In the genomic region with DNA sequence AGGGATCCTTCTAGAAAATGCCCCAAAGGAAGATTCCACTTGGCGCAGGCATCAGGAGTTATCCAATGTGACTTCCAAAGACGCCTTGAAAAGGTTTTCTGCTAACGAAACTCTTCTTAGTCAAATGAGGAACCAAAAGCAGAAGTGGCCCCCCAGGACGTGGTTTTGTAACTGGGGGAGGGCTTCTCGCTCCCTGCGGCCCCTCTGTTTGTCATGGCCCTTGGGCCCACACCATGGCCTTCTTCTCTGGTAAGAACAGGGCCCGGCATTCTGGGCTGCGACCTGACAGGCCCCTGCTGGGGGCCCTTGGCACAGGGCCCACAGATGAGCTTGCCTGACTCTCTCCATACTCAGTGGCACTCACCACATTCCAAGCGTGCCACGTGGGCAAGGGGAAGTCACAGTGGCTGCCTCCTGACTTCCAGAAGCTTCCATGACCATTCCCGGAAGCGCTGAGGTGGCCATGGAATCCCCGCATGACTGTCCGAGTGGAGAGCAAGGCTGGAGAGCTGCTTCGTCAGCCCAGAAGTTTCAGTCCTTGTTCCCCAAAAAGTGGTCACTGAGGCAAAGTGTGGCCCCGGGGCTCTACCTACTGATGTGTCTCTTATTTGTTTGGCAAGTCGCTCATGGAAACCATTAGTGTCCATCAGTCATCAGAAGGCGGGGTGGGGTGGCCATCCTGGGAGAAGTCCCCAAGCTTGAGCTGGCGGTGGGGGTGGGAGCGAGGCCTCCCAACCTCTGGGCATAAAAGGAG, we compare ENCODE assay signal across 1 cellular context.
A peak's percentile ranks its signal among the peaks of the same experiment; 100 is the strongest.
TF ChIP-seq lines count a peak whose summit lies in the region.

No MANE protein-coding gene starts in this region.

TF ChIP-seq in GM12878, 131 proteins besides CTCF, POLR2A, EP300 and RAD21 (continues in another document):
- peak; percentile 80 for TF ChIP-seq SP1 (IDR thresholded peaks at IDR 0.05; ENCODE audit: low read depth, low read length)
- TF ChIP-seq, protein P1, sequence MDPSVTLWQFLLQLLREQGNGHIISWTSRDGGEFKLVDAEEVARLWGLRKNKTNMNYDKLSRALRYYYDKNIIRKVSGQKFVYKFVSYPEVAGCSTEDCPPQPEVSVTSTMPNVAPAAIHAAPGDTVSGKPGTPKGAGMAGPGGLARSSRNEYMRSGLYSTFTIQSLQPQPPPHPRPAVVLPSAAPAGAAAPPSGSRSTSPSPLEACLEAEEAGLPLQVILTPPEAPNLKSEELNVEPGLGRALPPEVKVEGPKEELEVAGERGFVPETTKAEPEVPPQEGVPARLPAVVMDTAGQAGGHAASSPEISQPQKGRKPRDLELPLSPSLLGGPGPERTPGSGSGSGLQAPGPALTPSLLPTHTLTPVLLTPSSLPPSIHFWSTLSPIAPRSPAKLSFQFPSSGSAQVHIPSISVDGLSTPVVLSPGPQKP (IDR thresholded peaks at IDR 0.05; ENCODE audit: low read depth, low read length), result no peak
- peak; percentile 86 for TF ChIP-seq ZBED1 (IDR thresholded peaks at IDR 0.05; ENCODE audit: borderline replicate concordance)
- TF ChIP-seq, protein P2, sequence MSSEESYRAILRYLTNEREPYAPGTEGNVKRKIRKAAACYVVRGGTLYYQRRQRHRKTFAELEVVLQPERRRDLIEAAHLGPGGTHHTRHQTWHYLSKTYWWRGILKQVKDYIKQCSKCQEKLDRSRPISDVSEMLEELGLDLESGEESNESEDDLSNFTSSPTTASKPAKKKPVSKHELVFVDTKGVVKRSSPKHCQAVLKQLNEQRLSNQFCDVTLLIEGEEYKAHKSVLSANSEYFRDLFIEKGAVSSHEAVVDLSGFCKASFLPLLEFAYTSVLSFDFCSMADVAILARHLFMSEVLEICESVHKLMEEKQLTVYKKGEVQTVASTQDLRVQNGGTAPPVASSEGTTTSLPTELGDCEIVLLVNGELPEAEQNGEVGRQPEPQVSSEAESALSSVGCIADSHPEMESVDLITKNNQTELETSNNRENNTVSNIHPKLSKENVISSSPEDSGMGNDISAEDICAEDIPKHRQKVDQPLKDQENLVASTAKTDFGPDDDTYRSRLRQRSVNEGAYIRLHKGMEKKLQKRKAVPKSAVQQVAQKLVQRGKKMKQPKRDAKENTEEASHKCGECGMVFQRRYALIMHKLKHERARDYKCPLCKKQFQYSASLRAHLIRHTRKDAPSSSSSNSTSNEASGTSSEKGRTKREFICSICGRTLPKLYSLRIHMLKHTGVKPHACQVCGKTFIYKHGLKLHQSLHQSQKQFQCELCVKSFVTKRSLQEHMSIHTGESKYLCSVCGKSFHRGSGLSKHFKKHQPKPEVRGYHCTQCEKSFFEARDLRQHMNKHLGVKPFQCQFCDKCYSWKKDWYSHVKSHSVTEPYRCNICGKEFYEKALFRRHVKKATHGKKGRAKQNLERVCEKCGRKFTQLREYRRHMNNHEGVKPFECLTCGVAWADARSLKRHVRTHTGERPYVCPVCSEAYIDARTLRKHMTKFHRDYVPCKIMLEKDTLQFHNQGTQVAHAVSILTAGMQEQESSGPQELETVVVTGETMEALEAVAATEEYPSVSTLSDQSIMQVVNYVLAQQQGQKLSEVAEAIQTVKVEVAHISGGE (CRISPR knock-in tag; IDR thresholded peaks at IDR 0.05), result no peak
- TF ChIP-seq POLR2AphosphoS5 (IDR thresholded peaks at IDR 0.05; ENCODE audit: low read length), result peak; percentile 56; the same call in 1 of the 2 replicates
- TF ChIP-seq NR2C1 (IDR thresholded peaks at IDR 0.05), result peak; percentile 15; the same call in 1 of the 2 replicates
- TF ChIP-seq MYB (IDR thresholded peaks at IDR 0.05; ENCODE audit: borderline replicate concordance, low read depth, low read length), result no peak
- no peak for TF ChIP-seq NFYA (IDR thresholded peaks at IDR 0.05; ENCODE audit: borderline replicate concordance, low read depth, low read length)
- TF ChIP-seq CEBPB (IDR thresholded peaks at IDR 0.05; ENCODE audit: borderline replicate concordance in 1 of 2, low read depth in 2 of 2, low read length in 2 of 2), result no peak
- peak; percentile 23; the same call in 1 of the 2 replicates for TF ChIP-seq ZNF24 (IDR thresholded peaks at IDR 0.05)
- no peak for TF ChIP-seq GABPA (IDR thresholded peaks at IDR 0.05; ENCODE audit: low read depth)
- TF ChIP-seq FOXM1 (IDR thresholded peaks at IDR 0.05; ENCODE audit: low read depth, low read length), result peak; percentile 92
- TF ChIP-seq NFXL1 (IDR thresholded peaks at IDR 0.05; ENCODE audit: borderline replicate concordance), result no peak
- TF ChIP-seq CHD4 (IDR thresholded peaks at IDR 0.05), result no peak; the same call in 1 of the 2 replicates
- TF ChIP-seq, protein P3, sequence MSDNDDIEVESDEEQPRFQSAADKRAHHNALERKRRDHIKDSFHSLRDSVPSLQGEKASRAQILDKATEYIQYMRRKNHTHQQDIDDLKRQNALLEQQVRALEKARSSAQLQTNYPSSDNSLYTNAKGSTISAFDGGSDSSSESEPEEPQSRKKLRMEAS (IDR thresholded peaks at IDR 0.05; ENCODE audit: low read depth, low read length), result peak; percentile 55
- TF ChIP-seq TARDBP (IDR thresholded peaks at IDR 0.05; ENCODE audit: borderline replicate concordance), result no peak; the same call in 1 of the 2 replicates
- no peak for TF ChIP-seq CBX3 (IDR thresholded peaks at IDR 0.05; ENCODE audit: borderline replicate concordance, low read depth)
- TF ChIP-seq, protein P4, sequence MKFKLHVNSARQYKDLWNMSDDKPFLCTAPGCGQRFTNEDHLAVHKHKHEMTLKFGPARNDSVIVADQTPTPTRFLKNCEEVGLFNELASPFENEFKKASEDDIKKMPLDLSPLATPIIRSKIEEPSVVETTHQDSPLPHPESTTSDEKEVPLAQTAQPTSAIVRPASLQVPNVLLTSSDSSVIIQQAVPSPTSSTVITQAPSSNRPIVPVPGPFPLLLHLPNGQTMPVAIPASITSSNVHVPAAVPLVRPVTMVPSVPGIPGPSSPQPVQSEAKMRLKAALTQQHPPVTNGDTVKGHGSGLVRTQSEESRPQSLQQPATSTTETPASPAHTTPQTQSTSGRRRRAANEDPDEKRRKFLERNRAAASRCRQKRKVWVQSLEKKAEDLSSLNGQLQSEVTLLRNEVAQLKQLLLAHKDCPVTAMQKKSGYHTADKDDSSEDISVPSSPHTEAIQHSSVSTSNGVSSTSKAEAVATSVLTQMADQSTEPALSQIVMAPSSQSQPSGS (IDR thresholded peaks at IDR 0.05; ENCODE audit: low read length), result peak; percentile 85
- TF ChIP-seq, protein P5, sequence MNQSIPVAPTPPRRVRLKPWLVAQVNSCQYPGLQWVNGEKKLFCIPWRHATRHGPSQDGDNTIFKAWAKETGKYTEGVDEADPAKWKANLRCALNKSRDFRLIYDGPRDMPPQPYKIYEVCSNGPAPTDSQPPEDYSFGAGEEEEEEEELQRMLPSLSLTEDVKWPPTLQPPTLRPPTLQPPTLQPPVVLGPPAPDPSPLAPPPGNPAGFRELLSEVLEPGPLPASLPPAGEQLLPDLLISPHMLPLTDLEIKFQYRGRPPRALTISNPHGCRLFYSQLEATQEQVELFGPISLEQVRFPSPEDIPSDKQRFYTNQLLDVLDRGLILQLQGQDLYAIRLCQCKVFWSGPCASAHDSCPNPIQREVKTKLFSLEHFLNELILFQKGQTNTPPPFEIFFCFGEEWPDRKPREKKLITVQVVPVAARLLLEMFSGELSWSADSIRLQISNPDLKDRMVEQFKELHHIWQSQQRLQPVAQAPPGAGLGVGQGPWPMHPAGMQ (IDR thresholded peaks at IDR 0.05; ENCODE audit: borderline replicate concordance), result no peak
- TF ChIP-seq, protein P6, sequence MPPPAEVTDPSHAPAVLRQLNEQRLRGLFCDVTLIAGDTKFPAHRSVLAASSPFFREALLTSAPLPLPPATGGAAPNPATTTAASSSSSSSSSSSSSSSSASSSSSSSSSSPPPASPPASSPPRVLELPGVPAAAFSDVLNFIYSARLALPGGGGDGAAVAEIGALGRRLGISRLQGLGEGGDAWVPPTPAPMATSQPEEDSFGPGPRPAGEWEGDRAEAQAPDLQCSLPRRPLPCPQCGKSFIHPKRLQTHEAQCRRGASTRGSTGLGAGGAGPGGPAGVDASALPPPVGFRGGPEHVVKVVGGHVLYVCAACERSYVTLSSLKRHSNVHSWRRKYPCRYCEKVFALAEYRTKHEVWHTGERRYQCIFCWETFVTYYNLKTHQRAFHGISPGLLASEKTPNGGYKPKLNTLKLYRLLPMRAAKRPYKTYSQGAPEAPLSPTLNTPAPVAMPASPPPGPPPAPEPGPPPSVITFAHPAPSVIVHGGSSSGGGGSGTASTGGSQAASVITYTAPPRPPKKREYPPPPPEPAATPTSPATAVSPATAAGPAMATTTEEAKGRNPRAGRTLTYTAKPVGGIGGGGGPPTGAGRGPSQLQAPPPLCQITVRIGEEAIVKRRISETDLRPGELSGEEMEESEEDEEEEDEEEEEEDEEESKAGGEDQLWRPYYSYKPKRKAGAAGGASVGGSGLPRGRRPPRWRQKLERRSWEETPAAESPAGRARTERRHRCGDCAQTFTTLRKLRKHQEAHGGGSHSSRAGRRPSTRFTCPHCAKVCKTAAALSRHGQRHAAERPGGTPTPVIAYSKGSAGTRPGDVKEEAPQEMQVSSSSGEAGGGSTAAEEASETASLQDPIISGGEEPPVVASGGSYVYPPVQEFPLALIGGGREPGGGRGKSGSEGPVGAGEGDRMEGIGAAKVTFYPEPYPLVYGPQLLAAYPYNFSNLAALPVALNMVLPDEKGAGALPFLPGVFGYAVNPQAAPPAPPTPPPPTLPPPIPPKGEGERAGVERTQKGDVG (CRISPR knock-in tag; IDR thresholded peaks at IDR 0.05), result no peak
- TF ChIP-seq MTA3 (IDR thresholded peaks at IDR 0.05; ENCODE audit: borderline replicate concordance, low read length), result peak; percentile 86; the same call in 1 of the 2 replicates
- peak; percentile 84 for TF ChIP-seq TCF12 (IDR thresholded peaks at IDR 0.05; ENCODE audit: low read depth, low read length)
- peak; percentile 98 for TF ChIP-seq NFIC (IDR thresholded peaks at IDR 0.05; ENCODE audit: low read depth, low read length)
- TF ChIP-seq, protein P7, sequence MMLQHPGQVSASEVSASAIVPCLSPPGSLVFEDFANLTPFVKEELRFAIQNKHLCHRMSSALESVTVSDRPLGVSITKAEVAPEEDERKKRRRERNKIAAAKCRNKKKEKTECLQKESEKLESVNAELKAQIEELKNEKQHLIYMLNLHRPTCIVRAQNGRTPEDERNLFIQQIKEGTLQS (IDR thresholded peaks at IDR 0.05; ENCODE audit: borderline replicate concordance, extremely low read depth, low read depth, low read length), result no peak
- TF ChIP-seq CHD1 (IDR thresholded peaks at IDR 0.05; ENCODE audit: low read depth, low read length), result 0 out of 2 replicates have a peak, but pooled peaks have one; percentile 55
- TF ChIP-seq ATF7 (IDR thresholded peaks at IDR 0.05; ENCODE audit: low read depth), result peak; percentile 61
- TF ChIP-seq, protein P8, sequence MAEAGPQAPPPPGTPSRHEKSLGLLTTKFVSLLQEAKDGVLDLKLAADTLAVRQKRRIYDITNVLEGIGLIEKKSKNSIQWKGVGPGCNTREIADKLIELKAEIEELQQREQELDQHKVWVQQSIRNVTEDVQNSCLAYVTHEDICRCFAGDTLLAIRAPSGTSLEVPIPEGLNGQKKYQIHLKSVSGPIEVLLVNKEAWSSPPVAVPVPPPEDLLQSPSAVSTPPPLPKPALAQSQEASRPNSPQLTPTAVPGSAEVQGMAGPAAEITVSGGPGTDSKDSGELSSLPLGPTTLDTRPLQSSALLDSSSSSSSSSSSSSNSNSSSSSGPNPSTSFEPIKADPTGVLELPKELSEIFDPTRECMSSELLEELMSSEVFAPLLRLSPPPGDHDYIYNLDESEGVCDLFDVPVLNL (IDR thresholded peaks at IDR 0.05; ENCODE audit: low read depth, low read length), result no peak
- no peak for TF ChIP-seq BRCA1 (IDR thresholded peaks at IDR 0.05; ENCODE audit: low read depth, low read length)
- TF ChIP-seq, protein P9, sequence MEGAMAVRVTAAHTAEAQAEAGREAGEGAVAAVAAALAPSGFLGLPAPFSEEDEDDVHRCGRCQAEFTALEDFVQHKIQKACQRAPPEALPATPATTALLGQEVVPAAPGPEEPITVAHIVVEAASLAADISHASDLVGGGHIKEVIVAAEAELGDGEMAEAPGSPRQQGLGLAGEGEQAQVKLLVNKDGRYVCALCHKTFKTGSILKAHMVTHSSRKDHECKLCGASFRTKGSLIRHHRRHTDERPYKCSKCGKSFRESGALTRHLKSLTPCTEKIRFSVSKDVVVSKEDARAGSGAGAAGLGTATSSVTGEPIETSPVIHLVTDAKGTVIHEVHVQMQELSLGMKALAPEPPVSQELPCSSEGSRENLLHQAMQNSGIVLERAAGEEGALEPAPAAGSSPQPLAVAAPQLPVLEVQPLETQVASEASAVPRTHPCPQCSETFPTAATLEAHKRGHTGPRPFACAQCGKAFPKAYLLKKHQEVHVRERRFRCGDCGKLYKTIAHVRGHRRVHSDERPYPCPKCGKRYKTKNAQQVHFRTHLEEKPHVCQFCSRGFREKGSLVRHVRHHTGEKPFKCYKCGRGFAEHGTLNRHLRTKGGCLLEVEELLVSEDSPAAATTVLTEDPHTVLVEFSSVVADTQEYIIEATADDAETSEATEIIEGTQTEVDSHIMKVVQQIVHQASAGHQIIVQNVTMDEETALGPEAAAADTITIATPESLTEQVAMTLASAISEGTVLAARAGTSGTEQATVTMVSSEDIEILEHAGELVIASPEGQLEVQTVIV (IDR thresholded peaks at IDR 0.05; ENCODE audit: borderline replicate concordance, partially characterized antibody), result peak; percentile 43
- TF ChIP-seq CBFB (IDR thresholded peaks at IDR 0.05; ENCODE audit: low read depth), result peak; percentile 97
- TF ChIP-seq ZNF384 (IDR thresholded peaks at IDR 0.05; ENCODE audit: borderline replicate concordance, low read depth, low read length), result no peak
- TF ChIP-seq SUPT20H (IDR thresholded peaks at IDR 0.05; ENCODE audit: borderline replicate concordance, control insufficient read depth, low read depth, low read length), result no peak
- peak; percentile 60; the same call in 1 of the 2 replicates for TF ChIP-seq CHD2 (IDR thresholded peaks at IDR 0.05; ENCODE audit: borderline replicate concordance, low read depth, low read length)
- TF ChIP-seq POU2F2 (IDR thresholded peaks at IDR 0.05; ENCODE audit: borderline replicate concordance, low read depth, low read length), result peak; percentile 90
- TF ChIP-seq DPF2 (IDR thresholded peaks at IDR 0.05), result peak; percentile 100
- 0 out of 2 replicates have a peak, but pooled peaks have one; percentile 6 for TF ChIP-seq RCOR1 (conservative IDR thresholded peaks at IDR 0.05; ENCODE audit: low read depth, low read length)
- TF ChIP-seq GATAD2B (conservative IDR thresholded peaks at IDR 0.05; ENCODE audit: low read depth), result peak; percentile 88
- no peak for TF ChIP-seq PAX8 (IDR thresholded peaks at IDR 0.05)
- TF ChIP-seq BHLHE40 (IDR thresholded peaks at IDR 0.05; ENCODE audit: borderline replicate concordance in 1 of 2, low read depth in 2 of 2, low read length in 1 of 2), result peak; percentile 71 to 72
